In the genomic region with DNA sequence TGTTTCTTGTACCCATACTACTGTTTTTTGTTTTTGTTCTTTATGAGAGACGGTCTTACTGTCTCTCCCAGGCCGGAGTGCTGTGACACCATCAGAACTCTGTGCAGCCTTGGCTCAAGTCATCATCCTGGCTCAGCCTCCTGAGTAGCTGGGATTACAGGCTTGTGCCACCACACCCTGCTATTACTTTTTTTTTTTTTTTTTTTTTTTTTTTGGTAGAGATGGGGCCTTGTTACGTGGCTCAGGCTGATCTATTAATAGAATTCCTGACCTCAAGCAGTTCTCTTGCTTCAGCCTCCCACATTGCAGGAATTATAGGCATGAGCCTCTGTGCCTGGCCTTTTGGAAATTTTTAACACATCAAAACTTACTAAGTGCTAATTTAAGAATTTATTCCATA, we compare ENCODE assay signal across 1 cellular context.
TF ChIP-seq lines count a peak whose summit lies in the region.

No MANE protein-coding gene starts in this region.

TF ChIP-seq in IMR-90, 13 proteins besides CTCF, POLR2A, EP300 and RAD21:
- no peak for TF ChIP-seq RFX5 (IDR thresholded peaks at IDR 0.05; ENCODE audit: low read depth, low read length)
- no peak for TF ChIP-seq FOS (IDR thresholded peaks at IDR 0.05; ENCODE audit: low read depth, low read length)
- no peak for TF ChIP-seq MAFK (IDR thresholded peaks at IDR 0.05; ENCODE audit: low read depth, low read length)
- TF ChIP-seq MXI1 (IDR thresholded peaks at IDR 0.05; ENCODE audit: borderline replicate concordance, low read depth, low read length), result no peak
- TF ChIP-seq MAZ (IDR thresholded peaks at IDR 0.05; ENCODE audit: borderline replicate concordance, low read depth, low read length), result no peak
- TF ChIP-seq CEBPB (IDR thresholded peaks at IDR 0.05; ENCODE audit: low read depth, low read length), result no peak
- no peak for TF ChIP-seq USF2 (IDR thresholded peaks at IDR 0.05; ENCODE audit: low read depth, low read length)
- no peak for TF ChIP-seq BHLHE40 (IDR thresholded peaks at IDR 0.05; ENCODE audit: low read depth, low read length)
